ENCODE assay signal across 12 cellular contexts in the genomic region with DNA sequence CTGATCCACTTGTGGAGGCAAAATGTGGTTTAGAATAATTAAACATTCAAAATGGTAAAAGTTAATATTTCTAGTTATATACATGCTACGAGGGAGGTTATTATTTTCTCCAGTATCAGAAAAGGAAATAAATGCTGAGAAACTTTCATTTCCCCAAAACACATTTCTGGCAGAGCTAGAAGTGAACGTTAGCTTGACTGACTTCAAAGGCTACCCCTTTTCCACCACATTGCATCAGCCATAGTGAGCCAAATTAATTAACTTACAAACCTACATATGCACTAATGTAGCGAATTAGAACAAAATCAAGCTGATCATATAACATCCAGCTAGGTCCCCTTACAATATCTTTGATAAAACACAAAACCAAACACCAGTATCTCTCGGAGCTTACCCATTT. TPM values are rescaled to one million over a fixed set of nuclear protein-coding genes. Genes with fewer than 3 reads are reported as not detected.
"Had no signal": no experiment of that assay in that cellular context is flagged by ENCODE, and none has a peak within 500 bp of the region (broad histone marks: within the 10 kb centered on the region; RNA-seq: fewer than 3 reads in every experiment).

No MANE protein-coding gene starts in this region.

- H3K36me3 ChIP-seq: left lung, right lobe of liver, transverse colon, uterus had no signal

- H3K9me3 ChIP-seq: left lung, right lobe of liver, transverse colon, uterus had no signal

- H3K27me3 ChIP-seq: left lung, right lobe of liver, transverse colon, uterus had no signal

- H3K27ac ChIP-seq: left lung, right lobe of liver, skin epidermis, transverse colon, uterus had no signal

- DNase-seq: activated gamma-delta T cell treated with Interleukin-2 at 50 U/mL for 16 hours; activated T-cell treated with anti-CD3 and anti-CD28 coated beads, Interleukin-2, amount 50 U/mL, for 1 hour; aorta; left lung; naive thymus-derived CD4-positive, alpha-beta T cell; occipital lobe; right lobe of liver; stimulated activated CD4-positive, alpha-beta T cell treated with anti-CD3 and anti-CD28 coated beads, Interleukin-1b, Interleukin-23, amount 100 ng/mL, for 48 hours; transverse colon; uterus had no signal

- H3K4me3 ChIP-seq: left lung, lung, right lobe of liver, skin epidermis, transverse colon, uterus had no signal

- H3K4me1 ChIP-seq: left lung, uterus had no signal

RNA-seq across cellular contexts. Expression of a gene that starts 49.3 kb away (rescaled TPM):
- polyA plus RNA-seq: naive thymus-derived CD4-positive, alpha-beta T cell had no signal
